ENCODE assay signal across 7 cellular contexts in the genomic region with DNA sequence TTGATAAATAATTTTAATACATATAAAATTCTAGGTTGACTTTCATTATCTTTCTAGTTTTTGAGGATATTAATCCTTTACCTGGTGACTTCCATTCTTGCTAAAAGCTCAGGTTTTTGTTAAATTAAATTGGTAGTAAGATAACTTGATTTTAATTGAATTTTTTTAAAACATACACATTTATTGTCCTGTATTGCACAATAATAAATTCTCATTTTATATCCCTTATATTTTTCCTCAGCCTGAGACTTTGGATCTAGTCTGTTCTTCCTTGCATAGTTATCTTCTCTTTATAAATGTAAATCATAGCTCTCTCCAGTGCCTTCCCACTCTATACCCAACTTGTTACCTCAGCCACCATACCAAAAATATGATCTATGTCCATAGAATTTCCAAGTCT.
"Had no signal": no experiment of that assay in that cellular context is flagged by ENCODE, and none has a peak within 500 bp of the region (broad histone marks: within the 10 kb centered on the region; RNA-seq: fewer than 3 reads in every experiment).

No MANE protein-coding gene starts in this region.

- H3K36me3 ChIP-seq: HAP-1 had no signal

- H3K9me3 ChIP-seq: HAP-1 had no signal

- ATAC-seq: HCT116 had no signal

- H3K4me3 ChIP-seq: GM23338, HAP-1 had no signal

- H2AFZ ChIP-seq: GM23338 had no signal

- H3K27ac ChIP-seq: HL-60 had no signal

- H3K4me1 ChIP-seq: HAP-1 had no signal

- H3K4me2 ChIP-seq: GM23338 had no signal

- DNase-seq: H7, HFFc6, KG1 had no signal
